In genomic region chr17:340074-340473, GRCh38 we compare ENCODE assay signal across 19 cellular contexts. TPM values are rescaled to one million over a fixed set of nuclear protein-coding genes. Genes with fewer than 3 reads are reported as not detected.
DNase-seq lines count a peak whose midpoint lies in the region; ATAC-seq, FAIRE-seq and TF ChIP-seq lines count a peak whose summit lies in the region.
"Had no signal": no experiment of that assay in that cellular context is flagged by ENCODE, and none has a peak within 500 bp of the region (broad histone marks: within the 10 kb centered on the region; RNA-seq: fewer than 3 reads in every experiment).

No MANE protein-coding gene starts in this region.

- H3K36me3 ChIP-seq in BLaER1 = 0 out of 2 replicates have a peak, but pooled peaks cover under 1% of the 10 kb centered on the region
- H3K36me3 ChIP-seq in HepG2 (replicated peaks in 1 of 2; ENCODE audit: control insufficient read depth in 1 of 2, insufficient read depth in 2 of 2, low read length in 2 of 2) = peaks cover 0 to 6% of the 10 kb centered on the region in 2 experiments; a peak in 1 of 5 replicates
- no peaks in the 10 kb centered on the region for H3K36me3 ChIP-seq in pancreas
- H3K36me3 ChIP-seq in small intestine (ENCODE audit: control insufficient read depth in 2 of 2, insufficient read depth in 2 of 2, low read length in 2 of 2) = no peaks in the 10 kb centered on the region
- H3K36me3 ChIP-seq: BE2C had no signal

- H3T11ph ChIP-seq in H9 (ENCODE audit: low read length) = no peak overlapping the region

- H3K4me3 Mint-ChIP-seq in H9 = no peak overlapping the region
- H3K4me3 Mint-ChIP-seq in stimulated activated naive CD8-positive, alpha-beta T cell treated with anti-CD3 and anti-CD28 coated beads, Interleukin-15, amount 100 ng/mL, for 72 hours = no peak overlapping the region
- H3K4me3 Mint-ChIP-seq: CD8-positive, alpha-beta T cell; GM23338 had no signal

- H3K27ac ChIP-seq in BLaER1 = peak overlapping the region; percentile 83
- H3K27ac ChIP-seq in H9 (ENCODE audit: insufficient read length, low read depth, low read length) = no peak overlapping the region
- H3K27ac ChIP-seq in HepG2 (ENCODE audit: extremely low read length, insufficient read depth, low read length) = no peak overlapping the region
- peak overlapping the region; percentile 95 to 97 (median 96) for H3K27ac ChIP-seq in pancreas
- no peak overlapping the region for H3K27ac ChIP-seq in small intestine (ENCODE audit: low read depth in 1 of 2, low read length in 1 of 2)
- H3K27ac ChIP-seq: KMS-11 had no signal

- H3K79me1 ChIP-seq in H9 (ENCODE audit: insufficient read depth, low read depth, low read length, poor library complexity, severe bottlenecking) = no peaks in the 10 kb centered on the region

- H3K9ac ChIP-seq in BLaER1 = peak overlapping the region; percentile 74
- no peak overlapping the region for H3K9ac ChIP-seq in H9 (ENCODE audit: extremely low read depth, insufficient read length, low read length)
- H3K9ac ChIP-seq in HepG2 (ENCODE audit: insufficient read depth, low read depth, low read length) = peak overlapping the region; percentile 1; the same call in 1 of the 2 replicates
- H3K9ac ChIP-seq: KMS-11 had no signal

- in situ Hi-C loops in HepG2 (cut with HindIII; ENCODE audit: extremely low pct_ligation_motif_present, low pct_unique_long_range_greater_than_20kb) = no loop called here

- no peak overlapping the region for H3K56ac ChIP-seq in H9 (ENCODE audit: insufficient read length, low read depth, low read length)

- no peak overlapping the region for H3K23ac ChIP-seq in H9 (ENCODE audit: insufficient read length, low read depth, low read length)

- no peaks in the 10 kb centered on the region for H3K79me2 ChIP-seq in H9 (ENCODE audit: insufficient read depth, low read length)
- peaks cover 45% of the 10 kb centered on the region for H3K79me2 ChIP-seq in HepG2 (ENCODE audit: insufficient read depth, low read length)

- H3K27me3 ChIP-seq in BLaER1 (0 out of 2 replicates have a peak, but pooled peaks cover 6% of the 10 kb centered on the region), H9 (ENCODE audit: insufficient read depth, low read length) (no peaks in the 10 kb centered on the region), HepG2 (ENCODE audit: control insufficient read depth in 1 of 2, insufficient read depth in 2 of 2, low read length in 2 of 2) (no peaks in the 10 kb centered on the region), pancreas (no peaks in the 10 kb centered on the region), small intestine (ENCODE audit: control insufficient read depth in 2 of 2, insufficient read depth in 2 of 2, low read length in 2 of 2) (no peaks in the 10 kb centered on the region)
- H3K27me3 ChIP-seq: BE2C had no signal

- H2BK120ac ChIP-seq in H9 (ENCODE audit: low read depth, low read length, poor library complexity, severe bottlenecking) = no peak overlapping the region

- H2BK12ac ChIP-seq in H9 (ENCODE audit: insufficient read length, low read depth, low read length) = no peak overlapping the region

- TF ChIP-seq POLR2A in HepG2 (IDR thresholded peaks at IDR 0.05; ENCODE audit: insufficient read depth in 1 of 2, low read depth in 2 of 2, low read length in 2 of 2) = no peak

- H2BK5ac ChIP-seq in H9 (ENCODE audit: insufficient read length, low read length) = no peak overlapping the region

- H3K4me1 ChIP-seq in BLaER1 (peaks cover 67% of the 10 kb centered on the region), H9 (ENCODE audit: insufficient read depth, low read length) (no peaks in the 10 kb centered on the region; the same call in 1 of the 2 replicates), HepG2 (ENCODE audit: insufficient read depth, low read length) (peaks cover 27% of the 10 kb centered on the region), pancreas (peaks cover 11 to 35% (median 19%) of the 10 kb centered on the region in 3 donors), small intestine (ENCODE audit: control insufficient read depth in 2 of 2, insufficient read depth in 1 of 2, low read depth in 1 of 2, low read length in 1 of 2) (peaks cover 0 to 2% of the 10 kb centered on the region in 2 donors)
- H3K4me1 ChIP-seq: BE2C had no signal

- no peak overlapping the region for H3K18ac ChIP-seq in H9 (ENCODE audit: insufficient read length, low read depth, low read length)

- H2AK5ac ChIP-seq in H9 (ENCODE audit: insufficient read length, low read length) = no peak overlapping the region

- peaks cover 19% of the 10 kb centered on the region for H3K27me3 Mint-ChIP-seq in H9 (ENCODE audit: low read depth)
- H3K27me3 Mint-ChIP-seq in stimulated activated naive CD8-positive, alpha-beta T cell treated with anti-CD3 and anti-CD28 coated beads, Interleukin-15, amount 100 ng/mL, for 72 hours = no peaks in the 10 kb centered on the region

- TF ChIP-seq CTCF in H9 (conservative IDR thresholded peaks at IDR 0.05) (no peak), HepG2 (CRISPR knock-in tag; IDR thresholded peaks at IDR 0.05) (no peak), pancreas (IDR thresholded peaks at IDR 0.05) (no peak)

- H4K20me1 ChIP-seq in BLaER1 = peaks cover 11% of the 10 kb centered on the region; the same call in 1 of the 2 replicates
- no peaks in the 10 kb centered on the region for H4K20me1 ChIP-seq in H9 (ENCODE audit: control insufficient read depth, insufficient read depth, insufficient read length)
- H4K20me1 ChIP-seq in HepG2 (ENCODE audit: insufficient read depth, low read length) = peaks cover 10% of the 10 kb centered on the region

- no peak overlapping the region for H3K14ac ChIP-seq in H9 (ENCODE audit: insufficient read depth, low read length)

- peak; percentile 23 for DNase-seq in H9
- DNase-seq in HepG2 (ENCODE audit: low spot score) = no peak
- peak in 4 of 6 donors; percentile 50 to 82 (median 56) for DNase-seq in pancreas
- DNase-seq in NCI-H146 treated with DMSO at 0.1 percent for 48 hours (lab: John Stamatoyannopoulos, UW; ENCODE audit: unreplicated experiment) = no peak
- DNase-seq in stimulated activated naive CD8-positive, alpha-beta T cell treated with anti-CD3 and anti-CD28 coated beads, Interleukin-15, amount 100 ng/mL, for 72 hours = no peak
- DNase-seq in small intestine = no peak
- no peak for DNase-seq in DMS 273 (lab: John Stamatoyannopoulos, UW; ENCODE audit: unreplicated experiment)
- DNase-seq: BE2C; CD8-positive, alpha-beta T cell; MV-4-11; NCI-H446 treated with DMSO at 0.1 percent for 48 hours; OCI-M1; SHP77 treated with DMSO at 0.1 percent for 48 hours had no signal

- peaks cover 7% of the 10 kb centered on the region in 2 experiments; a peak in 4 of 5 replicates for H3K9me3 Mint-ChIP-seq in H9
- peaks cover 10 to 12% of the 10 kb centered on the region in 2 donors for H3K9me3 Mint-ChIP-seq in stimulated activated naive CD8-positive, alpha-beta T cell treated with anti-CD3 and anti-CD28 coated beads, Interleukin-15, amount 100 ng/mL, for 72 hours
- H3K9me3 Mint-ChIP-seq: GM23338 had no signal

- no peak overlapping the region for H3K27ac Mint-ChIP-seq in H9
- H3K27ac Mint-ChIP-seq in stimulated activated naive CD8-positive, alpha-beta T cell treated with anti-CD3 and anti-CD28 coated beads, Interleukin-15, amount 100 ng/mL, for 72 hours = no peak overlapping the region
- H3K27ac Mint-ChIP-seq: CD8-positive, alpha-beta T cell; GM23338 had no signal

- H2AFZ ChIP-seq in H9 (ENCODE audit: low read length) (no peak overlapping the region), HepG2 (ENCODE audit: low read length) (no peak overlapping the region)
- H2AFZ ChIP-seq: GM23338 had no signal

- no peaks in the 10 kb centered on the region for H3K36me3 Mint-ChIP-seq in H9 (ENCODE audit: insufficient read depth in 1 of 3, low read depth in 3 of 3)
- H3K36me3 Mint-ChIP-seq: CD8-positive, alpha-beta T cell had no signal

- H2BK15ac ChIP-seq in H9 (ENCODE audit: low read depth, low read length) = no peak overlapping the region

- no peak overlapping the region for H4K5ac ChIP-seq in H9 (ENCODE audit: insufficient read length, low read depth, low read length)

- H3K9me3 ChIP-seq in BLaER1 (peaks cover 22% of the 10 kb centered on the region), H9 (ENCODE audit: control insufficient read depth, low read depth, low read length) (no peaks in the 10 kb centered on the region), HepG2 (ENCODE audit: low read length) (no peaks in the 10 kb centered on the region), pancreas (no peaks in the 10 kb centered on the region), small intestine (ENCODE audit: control insufficient read depth, low read depth) (no peaks in the 10 kb centered on the region)
- H3K9me3 ChIP-seq: BE2C had no signal

- no peak for ATAC-seq in HepG2
- no peak for ATAC-seq in pancreas
- ATAC-seq in stimulated activated naive CD8-positive, alpha-beta T cell treated with anti-CD3 and anti-CD28 coated beads, Interleukin-15, amount 100 ng/mL, for 72 hours = no peak
- ATAC-seq: CD8-positive, alpha-beta T cell had no signal

- WGBS in H9 (ENCODE audit: extremely low coverage, insufficient read length, low lambda C conversion rate) = no CpG with 5 or more reads among the region's 4 CpGs
- WGBS in HepG2 (ENCODE audit: low lambda C conversion rate) = 100% methylated on average over 1 of the region's 4 CpGs
- 41 to 51% methylated on average over 4 of the region's 4 CpGs for WGBS in pancreas, 2 donors
- WGBS in small intestine, 3 donors = 68 to 89% (median 77%) methylated on average over 4 of the region's 4 CpGs

- FAIRE-seq in HepG2 (lab: Jason Lieb, UNC) (no peak), pancreas (lab: Jason Lieb, UNC) (no peak), small intestine (lab: Jason Lieb, UNC) (no peak)
- FAIRE-seq: A204.1, GM12892, GM18507 had no signal

- peak overlapping the region; percentile 94 for H3K4me2 ChIP-seq in BLaER1
- H3K4me2 ChIP-seq in H9 (ENCODE audit: insufficient read depth, insufficient read length, low read length) = no peak overlapping the region
- no peak overlapping the region for H3K4me2 ChIP-seq in HepG2 (ENCODE audit: low read depth, low read length)
- H3K4me2 ChIP-seq: GM23338, KMS-11 had no signal

- CTCF ChIA-PET in HepG2 (lab: Yijun Ruan, JAX; ENCODE audit: low intra/inter-chr PET ratio, low total read pairs) = no interaction called here

- no peaks in the 10 kb centered on the region for H3K23me2 ChIP-seq in H9 (ENCODE audit: insufficient read length, low read depth, low read length, poor library complexity, severe bottlenecking)

- no peak overlapping the region for H2BK20ac ChIP-seq in H9 (ENCODE audit: low read depth, low read length, poor library complexity, severe bottlenecking)

- TF ChIP-seq EP300 in HepG2 (IDR thresholded peaks at IDR 0.05; ENCODE audit: low read depth in 2 of 2, low read length in 2 of 2) (no peak), HepG2 (CRISPR knock-in tag; IDR thresholded peaks at IDR 0.05; ENCODE audit: borderline replicate concordance) (no peak)

- BruUV-seq in HepG2 (replicated peaks; lab: Mats Ljungman, UMichigan) = no TSS peak

- POLR2A ChIA-PET in HepG2 (lab: Yijun Ruan, JAX) = interaction anchor here (2.9 kb wide), 1 partner anchor 12 kb away, joined by 59 read pairs; the partner anchor contains the start of gene RPH3AL

- no peak overlapping the region for H4K91ac ChIP-seq in H9 (ENCODE audit: insufficient read length, low read depth, low read length)

- H3K4me1 Mint-ChIP-seq in H9 = peaks cover 19 to 26% of the 10 kb centered on the region in 2 experiments
- H3K4me1 Mint-ChIP-seq in stimulated activated naive CD8-positive, alpha-beta T cell treated with anti-CD3 and anti-CD28 coated beads, Interleukin-15, amount 100 ng/mL, for 72 hours = peaks cover 21% of the 10 kb centered on the region

- H3K4me3 ChIP-seq in BLaER1 (peak overlapping the region; percentile 58; the same call in 1 of the 2 replicates), HepG2 (replicated peaks in 1 of 3; ENCODE audit: insufficient read depth in 1 of 3, low read depth in 2 of 3, low read length in 3 of 3) (no peak overlapping the region), pancreas (peak overlapping the region in 2 of 4 donors; percentile 19 to 35), small intestine (ENCODE audit: low read depth in 1 of 2, low read length in 2 of 2) (no peak overlapping the region)
- H3K4me3 ChIP-seq: GM23338 had no signal

- intact Hi-C loops in HepG2 (cut with micrococcal nuclease; ENCODE audit: unreplicated experiment) = no loop called here
- intact Hi-C loops in pancreas (cut with DNase I) = no loop called here

- TF ChIP-seq RAD21 in HepG2 (CRISPR knock-in tag; IDR thresholded peaks at IDR 0.05) = no peak

- no peak overlapping the region for H4K8ac ChIP-seq in H9 (replicated peaks; ENCODE audit: insufficient read length, low read depth, low read length)

- H3K4ac ChIP-seq in H9 (ENCODE audit: low read depth, low read length) = no peak overlapping the region

RNA-seq across cellular contexts. Expression of gene RPH3AL, which starts 12.5 kb away (rescaled TPM):
- 2.3 and 3.0 TPM in 2 replicates for total RNA-seq in H9 (2021)
- total RNA-seq in HepG2 (2016; rRNA removed; fragmentation: Illumina TruSeq; extraction: Trizol) = 6.7 and 7.8 TPM in 2 replicates
- 10.8 and 13.9 TPM in 2 replicates for total RNA-seq in HepG2 (2016; cell fraction: cytosol; rRNA removed; fragmentation: Illumina TruSeq; extraction: Trizol; ENCODE audit: low read depth)
- 8.0 and 8.6 TPM in 2 replicates for total RNA-seq in HepG2 (2016; cell fraction: insoluble cytoplasmic fraction; rRNA removed; fragmentation: Illumina TruSeq; extraction: Trizol)
- total RNA-seq in HepG2 (2016; cell fraction: membrane; rRNA removed; fragmentation: Illumina TruSeq; extraction: Trizol) = 12.1 and 13.4 TPM in 2 replicates
- total RNA-seq in HepG2 (2016; cell fraction: nucleus; rRNA removed; fragmentation: Illumina TruSeq; extraction: Trizol) = 6.4 and 8.4 TPM in 2 replicates
- polyA plus RNA-seq in HepG2 (2011; rRNA removed) = 16.4 and 20.7 TPM in 2 replicates
- 14.3 and 17.0 TPM in 2 replicates for polyA plus RNA-seq in HepG2 (2011; cell fraction: cytosol; rRNA removed)
- polyA plus RNA-seq in HepG2 (2011; cell fraction: nucleus; rRNA removed) = 21.3 and 26.7 TPM in 2 replicates
- polyA plus RNA-seq in HepG2 (2012) = 11.7 and 14.0 TPM in 2 replicates
- 4.1 and 4.3 TPM in 2 replicates for polyA plus RNA-seq in HepG2 (2016; cell fraction: cytosol; fragmentation: Illumina TruSeq; extraction: Trizol; ENCODE audit: low read depth)
- polyA plus RNA-seq in HepG2 (2016; cell fraction: insoluble cytoplasmic fraction; fragmentation: Illumina TruSeq; extraction: Trizol; ENCODE audit: low read depth) = 6.7 and 7.3 TPM in 2 replicates
- 9.3 and 12.3 TPM in 2 replicates for polyA plus RNA-seq in HepG2 (2016; cell fraction: membrane; fragmentation: Illumina TruSeq; extraction: Trizol; ENCODE audit: low read depth)
- polyA plus RNA-seq in HepG2 (2016; cell fraction: nucleus; fragmentation: Illumina TruSeq; extraction: Trizol; ENCODE audit: insufficient read depth, low read depth) = 8.0 and 9.6 TPM in 2 replicates
- 4.7 and 30.0 TPM in 2 replicates for polyA minus RNA-seq in HepG2 (2011; rRNA and poly(A)+ RNA removed; ENCODE audit: low replicate concordance)
- 12.5 TPM in 2 replicates for polyA minus RNA-seq in HepG2 (2011; cell fraction: cytosol; rRNA and poly(A)+ RNA removed)
- polyA minus RNA-seq in HepG2 (2011; cell fraction: nucleus; rRNA and poly(A)+ RNA removed) = 29.4 and 31.1 TPM in 2 replicates
- total RNA-seq in pancreas = 10 to 100 TPM; 45.1 to 89.1 (median 61.7) TPM
- 10 to 100 TPM; 43.4 to 46.5 TPM for polyA plus RNA-seq in pancreas
- 10 to 100 TPM; 10.5 to 18.8 (median 13.3) TPM for polyA plus RNA-seq in small intestine

Comparison
In these comparisons a context has a peak if more than half of its experiments do, and no peak if none do; other contexts are left out.
1. H3K27ac ChIP-seq: peak in BLaER1 (single experiment) and pancreas (4 of 4); none in H9 (single experiment), HepG2 (single experiment) and small intestine (0 of 2).
2. DNase-seq: peak in H9 (single experiment) and pancreas (4 of 6); none in HepG2 (single experiment), NCI-H146 treated with DMSO at 0.1 percent for 48 hours (single experiment), stimulated activated naive CD8-positive, alpha-beta T cell treated with anti-CD3 and anti-CD28 coated beads, Interleukin-15, amount 100 ng/mL, for 72 hours (0 of 2), small intestine (single experiment) and DMS 273 (single experiment).